8 cellular contexts compared by ENCODE assay signal in genomic region chr16:85689285-85689949, GRCh38. TPM values are rescaled to one million over a fixed set of nuclear protein-coding genes. Genes with fewer than 3 reads are reported as not detected.
DNase-seq lines count a peak whose midpoint lies in the region; ATAC-seq and TF ChIP-seq lines count a peak whose summit lies in the region.

No MANE protein-coding gene starts in this region.

- H3K4me1 ChIP-seq in HUES64 (ENCODE audit: insufficient read depth, low read length): no peaks in the 10 kb centered on the region
- peaks cover 5% of the 10 kb centered on the region in 2 donors for H3K4me1 ChIP-seq in naive thymus-derived CD4-positive, alpha-beta T cell (ENCODE audit: control insufficient read depth in 2 of 2, insufficient read depth in 2 of 2, low read length in 2 of 2)

- H3K27me3 Mint-ChIP-seq in CD14-positive monocyte (ENCODE audit: low read depth in 3 of 3): peaks cover 13 to 15% (median 13%) of the 10 kb centered on the region in 3 donors
- H3K27me3 Mint-ChIP-seq in naive thymus-derived CD4-positive, alpha-beta T cell: peaks cover 0 to 8% (median 6%) of the 10 kb centered on the region in 5 donors

- 0 out of 2 replicates have a peak, but pooled peaks cover 6% of the 10 kb centered on the region for H3K27me3 ChIP-seq in HUES64 (ENCODE audit: insufficient read depth, low read length)
- no peaks in the 10 kb centered on the region for H3K27me3 ChIP-seq in naive thymus-derived CD4-positive, alpha-beta T cell (ENCODE audit: control insufficient read depth in 2 of 2, insufficient read depth in 2 of 2, low read length in 2 of 2)

- H3K27ac Mint-ChIP-seq in CD14-positive monocyte: no peak overlapping the region
- peak overlapping the region in 3 of 9 donors; percentile 19 to 46 (median 29) for H3K27ac Mint-ChIP-seq in naive thymus-derived CD4-positive, alpha-beta T cell

- no peaks in the 10 kb centered on the region for H3K9me3 Mint-ChIP-seq in CD14-positive monocyte
- no peaks in the 10 kb centered on the region for H3K9me3 Mint-ChIP-seq in naive thymus-derived CD4-positive, alpha-beta T cell

- peaks cover 2 to 16% of the 10 kb centered on the region in 2 donors for H3K36me3 Mint-ChIP-seq in CD14-positive monocyte
- no peaks in the 10 kb centered on the region for H3K36me3 Mint-ChIP-seq in naive thymus-derived CD4-positive, alpha-beta T cell

- no peak overlapping the region for H3K9ac ChIP-seq in HUES64 (ENCODE audit: low read depth, low read length)

- CTCF ChIA-PET in naive thymus-derived CD4-positive, alpha-beta T cell (lab: Charles Lee): interaction anchor here (1.0 kb wide), 1 partner anchor 115 kb away, joined by 3 read pairs; no protein-coding TSS in a partner anchor

- H3K4me3 ChIP-seq in HUES64 (ENCODE audit: low read length): peak overlapping the region; percentile 46
- peak overlapping the region; percentile 29 for H3K4me3 ChIP-seq in naive thymus-derived CD4-positive, alpha-beta T cell (ENCODE audit: low read length)

- intact Hi-C loops in CD14-positive monocyte (cut with micrococcal nuclease): loop anchor here in 1 of 2 donors (5.0 kb wide), 1 partner anchor 72 kb away; no protein-coding TSS in a partner anchor
- intact Hi-C loops in naive thymus-derived CD4-positive, alpha-beta T cell (cut with micrococcal nuclease): loop anchor here (1.0 to 5.0 kb wide), 8 partner anchors 46 to 382 kb away; partner anchors contain the start of genes COX4I1 (in 2 of the 2), EMC8 (in 2 of the 2) and GSE1 (in 1 of the 2)

- 52% methylated on average over 27 of the region's 27 CpGs for WGBS in HUES64

- POLR2A ChIA-PET in naive thymus-derived CD4-positive, alpha-beta T cell (lab: Charles Lee): no interaction called here

- H3K4me1 Mint-ChIP-seq in CD14-positive monocyte: peaks cover 23% of the 10 kb centered on the region
- H3K4me1 Mint-ChIP-seq in naive thymus-derived CD4-positive, alpha-beta T cell: peaks cover 0 to 19% (median 7%) of the 10 kb centered on the region in 7 donors

- H3K9me3 ChIP-seq in HUES64 (ENCODE audit: insufficient read depth, low read depth, low read length): no peaks in the 10 kb centered on the region
- no peaks in the 10 kb centered on the region for H3K9me3 ChIP-seq in naive thymus-derived CD4-positive, alpha-beta T cell (ENCODE audit: control insufficient read depth in 2 of 3, low read length in 3 of 3)

- no peak overlapping the region for H3K27ac ChIP-seq in HUES64 (ENCODE audit: low read depth, low read length)
- no peak overlapping the region for H3K27ac ChIP-seq in naive thymus-derived CD4-positive, alpha-beta T cell (ENCODE audit: low read depth, low read length)

- ATAC-seq in naive thymus-derived CD4-positive, alpha-beta T cell: no peak
- ATAC-seq in HG03097 (IDR thresholded peaks at IDR 0.05; ENCODE audit: low FRiP score, unreplicated experiment) (no peak), GM18511 (IDR thresholded peaks at IDR 0.05; ENCODE audit: unreplicated experiment) (no peak)

- no peak for TF ChIP-seq CTCF in CD14-positive monocyte (IDR thresholded peaks at IDR 0.05)

- in situ Hi-C loops in T47D (cut with HindIII; ENCODE audit: low pct_unique_long_range_greater_than_20kb, low sequenced_read_pairs): no loop called here

- DNase-seq in CD14-positive monocyte (ENCODE audit: low spot score): no peak
- peak; percentile 82 to 93 for DNase-seq in T47D (ENCODE audit: low read depth in 1 of 2, low spot score in 1 of 2)
- no peak for DNase-seq in naive thymus-derived CD4-positive, alpha-beta T cell
- no peak for DNase-seq in HUDEP-2 (lab: John Stamatoyannopoulos, UW; ENCODE audit: unreplicated experiment in 76 of 76)
- DNase-seq in occipital lobe (lab: John Stamatoyannopoulos, UW): no peak

- H3K36me3 ChIP-seq in HUES64 (ENCODE audit: insufficient read depth, low read length): peaks cover 15% of the 10 kb centered on the region
- no peaks in the 10 kb centered on the region for H3K36me3 ChIP-seq in naive thymus-derived CD4-positive, alpha-beta T cell (ENCODE audit: control insufficient read depth in 2 of 3, insufficient read depth in 3 of 3, low read length in 3 of 3)

- peak overlapping the region; percentile 68 to 70 for H3K4me3 Mint-ChIP-seq in CD14-positive monocyte
- peak overlapping the region; percentile 59 to 80 (median 72) for H3K4me3 Mint-ChIP-seq in naive thymus-derived CD4-positive, alpha-beta T cell

RNA-seq across cellular contexts. Expression of gene GINS2, which starts 0.7 kb away (rescaled TPM):
- under 1 TPM in 1 of 2 donors, not detected in 1; 0.28 TPM for polyA plus RNA-seq in CD14-positive monocyte
- 37.1 TPM for polyA plus RNA-seq in HUES64 (2013, experiment 1 of 2)
- 36.0 TPM for polyA plus RNA-seq in HUES64 (2013, experiment 2 of 2)
- total RNA-seq in naive thymus-derived CD4-positive, alpha-beta T cell: 10 to 100 TPM in 1 of 5 experiments, 1 to 10 TPM in 4; 1.0 to 43.6 (median 1.9) TPM
- polyA plus RNA-seq in naive thymus-derived CD4-positive, alpha-beta T cell: 1 to 10 TPM; 1.3 to 2.1 TPM
- total RNA-seq in occipital lobe: 4.2 TPM

Comparison
In these comparisons a context has a peak if more than half of its experiments do, and no peak if none do; other contexts are left out.
1. DNase-seq: peak in T47D (2 of 2); none in CD14-positive monocyte (single experiment), naive thymus-derived CD4-positive, alpha-beta T cell (0 of 9), HUDEP-2 (0 of 76) and occipital lobe (single experiment).